ENCODE assay signal across 25 cellular contexts in the genomic region with DNA sequence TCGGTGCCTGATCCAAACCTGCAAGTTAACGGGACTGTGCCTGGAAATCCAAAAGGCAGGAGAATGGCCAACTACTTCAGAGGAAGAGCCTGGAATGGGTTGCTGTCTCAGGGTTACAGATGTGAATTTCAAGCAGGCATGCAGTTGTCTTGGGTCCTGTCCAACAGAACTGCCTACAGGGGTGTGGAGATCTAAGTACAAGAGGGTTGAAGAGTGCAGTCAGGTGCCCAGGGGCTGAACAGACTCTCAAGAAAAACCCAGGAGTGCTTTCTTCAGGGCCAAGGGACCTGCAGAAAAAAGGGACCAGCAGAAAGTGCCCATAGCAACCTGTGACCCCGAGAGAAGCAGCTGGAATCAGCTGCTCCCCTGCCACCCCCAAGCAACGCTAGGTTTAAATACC.
"Had no signal": no experiment of that assay in that cellular context is flagged by ENCODE, and none has a peak within 500 bp of the region (broad histone marks: within the 10 kb centered on the region; RNA-seq: fewer than 3 reads in every experiment).

No MANE protein-coding gene starts in this region.

- H3K4me1 Mint-ChIP-seq: activated CD4-positive, alpha-beta memory T cell treated with anti-CD3 and anti-CD28 coated beads, Interleukin-2, amount 10 ng/mL, durations not matched to agents 7 days and 5 days; T-cell had no signal

- H3K4me3 Mint-ChIP-seq: activated CD4-positive, alpha-beta memory T cell treated with anti-CD3 and anti-CD28 coated beads, Interleukin-2, amount 10 ng/mL, durations not matched to agents 7 days and 5 days; activated CD4-positive, alpha-beta T cell treated with anti-CD3 and anti-CD28 coated beads for 36 hours; activated naive CD4-positive, alpha-beta T cell treated with anti-CD3 and anti-CD28 coated beads for 36 hours; activated naive CD8-positive, alpha-beta T cell; activated T-helper 17 cell treated with anti-CD3 and anti-CD28 coated beads, Interleukin-2, amount 50 U/mL, for 72 hours; brain; T-cell had no signal

- DNase-seq: activated CD4-positive, alpha-beta memory T cell treated with anti-CD3 and anti-CD28 coated beads, Interleukin-2, amount 10 ng/mL, durations not matched to agents 7 days and 5 days; activated CD4-positive, alpha-beta T cell treated with anti-CD3 and anti-CD28 coated beads for 36 hours; activated CD4-positive, alpha-beta T cell treated with anti-CD3 and anti-CD28 coated beads, Interleukin-2, amount 50 U/mL, for 1 hour; activated gamma-delta T cell; activated naive CD4-positive, alpha-beta T cell treated with anti-CD3 and anti-CD28 coated beads for 36 hours; activated T-cell treated with anti-CD3 and anti-CD28 coated beads for 4 hours; activated T-cell treated with anti-CD3 and anti-CD28 coated beads, Interleukin-2, amount 50 U/mL, for 48 hours; amygdala; NCI-H1092; NCI-H1694; NCI-H2029; NCI-H2107; NCI-H2171 treated with DMSO at 0.1 percent for 48 hours; NCI-H226; NCI-H526; NCI-H82; SIG-M5; T-cell; T-helper 2 cell; T1000; WERI-Rb-1 had no signal

- ATAC-seq: activated CD4-positive, alpha-beta T cell treated with anti-CD3 and anti-CD28 coated beads for 36 hours; activated T-helper 17 cell treated with anti-CD3 and anti-CD28 coated beads, Interleukin-2, amount 50 U/mL, for 72 hours; T-cell had no signal

- H3K27me3 Mint-ChIP-seq: activated CD4-positive, alpha-beta memory T cell treated with anti-CD3 and anti-CD28 coated beads, Interleukin-2, amount 10 ng/mL, durations not matched to agents 7 days and 5 days; activated CD4-positive, alpha-beta T cell treated with anti-CD3 and anti-CD28 coated beads for 36 hours; activated naive CD8-positive, alpha-beta T cell; activated T-helper 17 cell treated with anti-CD3 and anti-CD28 coated beads, Interleukin-2, amount 50 U/mL, for 72 hours; brain; T-cell had no signal

- H3K27ac ChIP-seq: KMS-11, WERI-Rb-1 had no signal

- H3K4me2 ChIP-seq: KMS-11 had no signal

- H3K9ac ChIP-seq: KMS-11 had no signal

- H3K9me3 Mint-ChIP-seq: activated CD4-positive, alpha-beta memory T cell treated with anti-CD3 and anti-CD28 coated beads, Interleukin-2, amount 10 ng/mL, durations not matched to agents 7 days and 5 days; activated naive CD4-positive, alpha-beta T cell treated with anti-CD3 and anti-CD28 coated beads for 36 hours; activated T-helper 17 cell treated with anti-CD3 and anti-CD28 coated beads, Interleukin-2, amount 50 U/mL, for 72 hours; T-cell had no signal

- H3K27ac Mint-ChIP-seq: activated CD4-positive, alpha-beta memory T cell treated with anti-CD3 and anti-CD28 coated beads, Interleukin-2, amount 10 ng/mL, durations not matched to agents 7 days and 5 days; activated CD4-positive, alpha-beta T cell treated with anti-CD3 and anti-CD28 coated beads for 36 hours; activated naive CD4-positive, alpha-beta T cell treated with anti-CD3 and anti-CD28 coated beads for 36 hours; activated naive CD8-positive, alpha-beta T cell; activated T-helper 17 cell treated with anti-CD3 and anti-CD28 coated beads, Interleukin-2, amount 50 U/mL, for 72 hours; T-cell had no signal
